In genomic region chr10:122140477-122140902, GRCh38 we compare ENCODE assay signal across 10 cellular contexts.
DNase-seq lines count a peak whose midpoint lies in the region; ATAC-seq, FAIRE-seq and TF ChIP-seq lines count a peak whose summit lies in the region.
"Had no signal": no experiment of that assay in that cellular context is flagged by ENCODE, and none has a peak within 500 bp of the region (broad histone marks: within the 10 kb centered on the region; RNA-seq: fewer than 3 reads in every experiment).

No MANE protein-coding gene starts in this region.

- H3K27me3 Mint-ChIP-seq in glutamatergic neuron (ENCODE audit: unreplicated experiment): peaks cover 35% of the 10 kb centered on the region

- FAIRE-seq in H54 (lab: Jason Lieb, UNC): no peak

- peaks cover 68% of the 10 kb centered on the region for H3K4me1 Mint-ChIP-seq in glutamatergic neuron (ENCODE audit: low read depth, unreplicated experiment)

- H3K27ac Mint-ChIP-seq in glutamatergic neuron (ENCODE audit: unreplicated experiment): peak overlapping the region; percentile 100
- H3K27ac Mint-ChIP-seq: IgD-negative memory B cell had no signal

- intact Hi-C loops in sciatic nerve (cut with DNase I): no loop called here

- H3K36me3 Mint-ChIP-seq in glutamatergic neuron (ENCODE audit: unreplicated experiment): peaks cover 18% of the 10 kb centered on the region
- H3K36me3 Mint-ChIP-seq: IgD-negative memory B cell had no signal

- no peak for TF ChIP-seq CTCF in glutamatergic neuron (IDR thresholded peaks at IDR 0.05; ENCODE audit: partially characterized antibody, unreplicated experiment)

- H3K9me3 Mint-ChIP-seq in glutamatergic neuron (ENCODE audit: unreplicated experiment): peaks cover 42% of the 10 kb centered on the region

- 0 out of 2 replicates have a peak, but pooled peaks have one; percentile 15 for TF ChIP-seq POLR2A in H54 (IDR thresholded peaks at IDR 0.05; ENCODE audit: low read depth, low read length)

- ATAC-seq in sciatic nerve (peak; percentile 4), GM18511 (IDR thresholded peaks at IDR 0.05; ENCODE audit: unreplicated experiment) (no peak), HG03378 (IDR thresholded peaks at IDR 0.05; ENCODE audit: unreplicated experiment) (no peak)

- no peak for DNase-seq in H54 (ENCODE audit: insufficient read length, low spot score)
- peak; percentile 77 for DNase-seq in T1000 (lab: John Stamatoyannopoulos, UW)
- peak; percentile 57 for DNase-seq in glutamatergic neuron
- DNase-seq in sciatic nerve (ENCODE audit: low spot score): no peak
- no peak for DNase-seq in central memory CD4-positive, alpha-beta T cell
- DNase-seq in HuH-7.5 (ENCODE audit: low spot score): no peak
- DNase-seq: activated CD8-positive, alpha-beta memory T cell treated with anti-CD3 and anti-CD28 coated beads, Interleukin-2, amount 50 U/mL, for 48 hours had no signal

- H3K4me3 Mint-ChIP-seq in glutamatergic neuron (ENCODE audit: unreplicated experiment): peak overlapping the region; percentile 87
- H3K4me3 Mint-ChIP-seq: IgD-negative memory B cell had no signal

Comparison
In these comparisons a context has a peak if more than half of its experiments do, and no peak if none do; other contexts are left out.
1. DNase-seq: peak in T1000 (single experiment) and glutamatergic neuron (single experiment); none in H54 (single experiment), sciatic nerve (single experiment), central memory CD4-positive, alpha-beta T cell (single experiment) and HuH-7.5 (single experiment).